1 cellular context compared by ENCODE assay signal in the genomic region with DNA sequence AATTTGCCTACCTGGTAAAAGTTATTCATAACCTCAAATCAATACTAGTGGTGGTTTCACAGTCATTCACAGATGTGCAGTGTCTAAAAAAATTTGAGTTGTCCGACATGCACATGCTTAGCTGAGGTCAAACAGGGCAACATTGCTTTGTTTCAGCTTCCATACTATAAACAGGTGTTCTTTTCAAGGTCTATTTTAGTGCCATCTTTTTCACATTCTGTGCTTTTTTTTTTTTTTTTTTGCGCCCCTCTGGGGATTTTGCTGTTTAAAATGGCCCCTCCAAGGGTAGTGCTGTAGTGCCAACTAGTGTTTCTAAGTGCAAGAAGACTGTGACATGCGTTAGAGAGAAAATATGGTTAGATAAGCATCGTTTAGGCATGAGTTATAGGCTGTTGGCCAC.
TF ChIP-seq lines count a peak whose summit lies in the region.

No MANE protein-coding gene starts in this region.

TF ChIP-seq in GM12878, 131 proteins besides CTCF, POLR2A, EP300 and RAD21 (continues in another document):
- TF ChIP-seq, protein P1, sequence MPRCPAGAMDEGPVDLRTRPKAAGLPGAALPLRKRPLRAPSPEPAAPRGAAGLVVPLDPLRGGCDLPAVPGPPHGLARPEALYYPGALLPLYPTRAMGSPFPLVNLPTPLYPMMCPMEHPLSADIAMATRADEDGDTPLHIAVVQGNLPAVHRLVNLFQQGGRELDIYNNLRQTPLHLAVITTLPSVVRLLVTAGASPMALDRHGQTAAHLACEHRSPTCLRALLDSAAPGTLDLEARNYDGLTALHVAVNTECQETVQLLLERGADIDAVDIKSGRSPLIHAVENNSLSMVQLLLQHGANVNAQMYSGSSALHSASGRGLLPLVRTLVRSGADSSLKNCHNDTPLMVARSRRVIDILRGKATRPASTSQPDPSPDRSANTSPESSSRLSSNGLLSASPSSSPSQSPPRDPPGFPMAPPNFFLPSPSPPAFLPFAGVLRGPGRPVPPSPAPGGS (IDR thresholded peaks at IDR 0.05; ENCODE audit: borderline replicate concordance, insufficient read depth, low read depth, low read length, poor library complexity, severe bottlenecking): no peak
- TF ChIP-seq LARP7 (IDR thresholded peaks at IDR 0.05) (no peak), ATF7 (IDR thresholded peaks at IDR 0.05; ENCODE audit: low read depth) (no peak), DPF2 (IDR thresholded peaks at IDR 0.05) (no peak), WRNIP1 (IDR thresholded peaks at IDR 0.05; ENCODE audit: borderline replicate concordance, low read depth, low read length) (no peak), CREB1 (IDR thresholded peaks at IDR 0.05; ENCODE audit: low read depth) (0 out of 2 replicates have a peak, but pooled peaks have one; percentile 9), MYC (IDR thresholded peaks at IDR 0.05; ENCODE audit: insufficient read depth, insufficient read length, insufficient replicate concordance, low read length, severe bottlenecking) (no peak), ZZZ3 (IDR thresholded peaks at IDR 0.05; ENCODE audit: control insufficient read depth, insufficient read length, low read depth) (no peak), HDAC6 (IDR thresholded peaks at IDR 0.05; ENCODE audit: unreplicated experiment) (no peak), IRF4 (IDR thresholded peaks at IDR 0.05; ENCODE audit: low read depth, low read length) (no peak), RELA (IDR thresholded peaks at IDR 0.05; ENCODE audit: borderline replicate concordance, partially characterized antibody) (no peak), NR2F1 (conservative IDR thresholded peaks at IDR 0.05) (no peak), TCF3 (IDR thresholded peaks at IDR 0.05; ENCODE audit: borderline replicate concordance, insufficient read depth, low read depth, low read length) (peak; percentile 61; the same call in 1 of the 2 replicates), SUPT20H (IDR thresholded peaks at IDR 0.05; ENCODE audit: borderline replicate concordance, control insufficient read depth, low read depth, low read length) (no peak), HCFC1 (IDR thresholded peaks at IDR 0.05; ENCODE audit: low read length) (no peak), HDGF (IDR thresholded peaks at IDR 0.05) (no peak), MEF2B (IDR thresholded peaks at IDR 0.05; ENCODE audit: partially characterized antibody, poor library complexity, severe bottlenecking) (peak; percentile 78), NR2C1 (IDR thresholded peaks at IDR 0.05) (no peak), SRF (IDR thresholded peaks at IDR 0.05; ENCODE audit: low read depth in 2 of 2, low read length in 2 of 2) (no peak), YY1 (IDR thresholded peaks at IDR 0.05; ENCODE audit: low read depth, low read length) (peak; percentile 54; the same call in 1 of the 2 replicates), SUZ12 (IDR thresholded peaks at IDR 0.05; ENCODE audit: unreplicated experiment) (no peak), ASH2L (IDR thresholded peaks at IDR 0.05; ENCODE audit: borderline replicate concordance, low read depth) (no peak), TARDBP (IDR thresholded peaks at IDR 0.05; ENCODE audit: borderline replicate concordance) (no peak), FOXK2 (IDR thresholded peaks at IDR 0.05) (no peak), SIN3A (IDR thresholded peaks at IDR 0.05; ENCODE audit: low read depth, low read length) (no peak), BMI1 (IDR thresholded peaks at IDR 0.05; ENCODE audit: borderline replicate concordance) (no peak), RAD51 (IDR thresholded peaks at IDR 0.05) (no peak)
- TF ChIP-seq, protein P2, sequence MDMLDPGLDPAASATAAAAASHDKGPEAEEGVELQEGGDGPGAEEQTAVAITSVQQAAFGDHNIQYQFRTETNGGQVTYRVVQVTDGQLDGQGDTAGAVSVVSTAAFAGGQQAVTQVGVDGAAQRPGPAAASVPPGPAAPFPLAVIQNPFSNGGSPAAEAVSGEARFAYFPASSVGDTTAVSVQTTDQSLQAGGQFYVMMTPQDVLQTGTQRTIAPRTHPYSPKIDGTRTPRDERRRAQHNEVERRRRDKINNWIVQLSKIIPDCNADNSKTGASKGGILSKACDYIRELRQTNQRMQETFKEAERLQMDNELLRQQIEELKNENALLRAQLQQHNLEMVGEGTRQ (IDR thresholded peaks at IDR 0.05; ENCODE audit: borderline replicate concordance, low read depth, low read length): no peak
- TF ChIP-seq, protein P3, sequence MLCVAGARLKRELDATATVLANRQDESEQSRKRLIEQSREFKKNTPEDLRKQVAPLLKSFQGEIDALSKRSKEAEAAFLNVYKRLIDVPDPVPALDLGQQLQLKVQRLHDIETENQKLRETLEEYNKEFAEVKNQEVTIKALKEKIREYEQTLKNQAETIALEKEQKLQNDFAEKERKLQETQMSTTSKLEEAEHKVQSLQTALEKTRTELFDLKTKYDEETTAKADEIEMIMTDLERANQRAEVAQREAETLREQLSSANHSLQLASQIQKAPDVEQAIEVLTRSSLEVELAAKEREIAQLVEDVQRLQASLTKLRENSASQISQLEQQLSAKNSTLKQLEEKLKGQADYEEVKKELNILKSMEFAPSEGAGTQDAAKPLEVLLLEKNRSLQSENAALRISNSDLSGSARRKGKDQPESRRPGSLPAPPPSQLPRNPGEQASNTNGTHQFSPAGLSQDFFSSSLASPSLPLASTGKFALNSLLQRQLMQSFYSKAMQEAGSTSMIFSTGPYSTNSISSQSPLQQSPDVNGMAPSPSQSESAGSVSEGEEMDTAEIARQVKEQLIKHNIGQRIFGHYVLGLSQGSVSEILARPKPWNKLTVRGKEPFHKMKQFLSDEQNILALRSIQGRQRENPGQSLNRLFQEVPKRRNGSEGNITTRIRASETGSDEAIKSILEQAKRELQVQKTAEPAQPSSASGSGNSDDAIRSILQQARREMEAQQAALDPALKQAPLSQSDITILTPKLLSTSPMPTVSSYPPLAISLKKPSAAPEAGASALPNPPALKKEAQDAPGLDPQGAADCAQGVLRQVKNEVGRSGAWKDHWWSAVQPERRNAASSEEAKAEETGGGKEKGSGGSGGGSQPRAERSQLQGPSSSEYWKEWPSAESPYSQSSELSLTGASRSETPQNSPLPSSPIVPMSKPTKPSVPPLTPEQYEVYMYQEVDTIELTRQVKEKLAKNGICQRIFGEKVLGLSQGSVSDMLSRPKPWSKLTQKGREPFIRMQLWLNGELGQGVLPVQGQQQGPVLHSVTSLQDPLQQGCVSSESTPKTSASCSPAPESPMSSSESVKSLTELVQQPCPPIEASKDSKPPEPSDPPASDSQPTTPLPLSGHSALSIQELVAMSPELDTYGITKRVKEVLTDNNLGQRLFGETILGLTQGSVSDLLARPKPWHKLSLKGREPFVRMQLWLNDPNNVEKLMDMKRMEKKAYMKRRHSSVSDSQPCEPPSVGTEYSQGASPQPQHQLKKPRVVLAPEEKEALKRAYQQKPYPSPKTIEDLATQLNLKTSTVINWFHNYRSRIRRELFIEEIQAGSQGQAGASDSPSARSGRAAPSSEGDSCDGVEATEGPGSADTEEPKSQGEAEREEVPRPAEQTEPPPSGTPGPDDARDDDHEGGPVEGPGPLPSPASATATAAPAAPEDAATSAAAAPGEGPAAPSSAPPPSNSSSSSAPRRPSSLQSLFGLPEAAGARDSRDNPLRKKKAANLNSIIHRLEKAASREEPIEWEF (IDR thresholded peaks at IDR 0.05; ENCODE audit: insufficient replicate concordance, low read depth, low read length): peak; percentile 68
- TF ChIP-seq, protein P4, sequence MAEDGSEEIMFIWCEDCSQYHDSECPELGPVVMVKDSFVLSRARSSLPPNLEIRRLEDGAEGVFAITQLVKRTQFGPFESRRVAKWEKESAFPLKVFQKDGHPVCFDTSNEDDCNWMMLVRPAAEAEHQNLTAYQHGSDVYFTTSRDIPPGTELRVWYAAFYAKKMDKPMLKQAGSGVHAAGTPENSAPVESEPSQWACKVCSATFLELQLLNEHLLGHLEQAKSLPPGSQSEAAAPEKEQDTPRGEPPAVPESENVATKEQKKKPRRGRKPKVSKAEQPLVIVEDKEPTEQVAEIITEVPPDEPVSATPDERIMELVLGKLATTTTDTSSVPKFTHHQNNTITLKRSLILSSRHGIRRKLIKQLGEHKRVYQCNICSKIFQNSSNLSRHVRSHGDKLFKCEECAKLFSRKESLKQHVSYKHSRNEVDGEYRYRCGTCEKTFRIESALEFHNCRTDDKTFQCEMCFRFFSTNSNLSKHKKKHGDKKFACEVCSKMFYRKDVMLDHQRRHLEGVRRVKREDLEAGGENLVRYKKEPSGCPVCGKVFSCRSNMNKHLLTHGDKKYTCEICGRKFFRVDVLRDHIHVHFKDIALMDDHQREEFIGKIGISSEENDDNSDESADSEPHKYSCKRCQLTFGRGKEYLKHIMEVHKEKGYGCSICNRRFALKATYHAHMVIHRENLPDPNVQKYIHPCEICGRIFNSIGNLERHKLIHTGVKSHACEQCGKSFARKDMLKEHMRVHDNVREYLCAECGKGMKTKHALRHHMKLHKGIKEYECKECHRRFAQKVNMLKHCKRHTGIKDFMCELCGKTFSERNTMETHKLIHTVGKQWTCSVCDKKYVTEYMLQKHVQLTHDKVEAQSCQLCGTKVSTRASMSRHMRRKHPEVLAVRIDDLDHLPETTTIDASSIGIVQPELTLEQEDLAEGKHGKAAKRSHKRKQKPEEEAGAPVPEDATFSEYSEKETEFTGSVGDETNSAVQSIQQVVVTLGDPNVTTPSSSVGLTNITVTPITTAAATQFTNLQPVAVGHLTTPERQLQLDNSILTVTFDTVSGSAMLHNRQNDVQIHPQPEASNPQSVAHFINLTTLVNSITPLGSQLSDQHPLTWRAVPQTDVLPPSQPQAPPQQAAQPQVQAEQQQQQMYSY (CRISPR knock-in tag; IDR thresholded peaks at IDR 0.05): no peak
- TF ChIP-seq, protein P5, sequence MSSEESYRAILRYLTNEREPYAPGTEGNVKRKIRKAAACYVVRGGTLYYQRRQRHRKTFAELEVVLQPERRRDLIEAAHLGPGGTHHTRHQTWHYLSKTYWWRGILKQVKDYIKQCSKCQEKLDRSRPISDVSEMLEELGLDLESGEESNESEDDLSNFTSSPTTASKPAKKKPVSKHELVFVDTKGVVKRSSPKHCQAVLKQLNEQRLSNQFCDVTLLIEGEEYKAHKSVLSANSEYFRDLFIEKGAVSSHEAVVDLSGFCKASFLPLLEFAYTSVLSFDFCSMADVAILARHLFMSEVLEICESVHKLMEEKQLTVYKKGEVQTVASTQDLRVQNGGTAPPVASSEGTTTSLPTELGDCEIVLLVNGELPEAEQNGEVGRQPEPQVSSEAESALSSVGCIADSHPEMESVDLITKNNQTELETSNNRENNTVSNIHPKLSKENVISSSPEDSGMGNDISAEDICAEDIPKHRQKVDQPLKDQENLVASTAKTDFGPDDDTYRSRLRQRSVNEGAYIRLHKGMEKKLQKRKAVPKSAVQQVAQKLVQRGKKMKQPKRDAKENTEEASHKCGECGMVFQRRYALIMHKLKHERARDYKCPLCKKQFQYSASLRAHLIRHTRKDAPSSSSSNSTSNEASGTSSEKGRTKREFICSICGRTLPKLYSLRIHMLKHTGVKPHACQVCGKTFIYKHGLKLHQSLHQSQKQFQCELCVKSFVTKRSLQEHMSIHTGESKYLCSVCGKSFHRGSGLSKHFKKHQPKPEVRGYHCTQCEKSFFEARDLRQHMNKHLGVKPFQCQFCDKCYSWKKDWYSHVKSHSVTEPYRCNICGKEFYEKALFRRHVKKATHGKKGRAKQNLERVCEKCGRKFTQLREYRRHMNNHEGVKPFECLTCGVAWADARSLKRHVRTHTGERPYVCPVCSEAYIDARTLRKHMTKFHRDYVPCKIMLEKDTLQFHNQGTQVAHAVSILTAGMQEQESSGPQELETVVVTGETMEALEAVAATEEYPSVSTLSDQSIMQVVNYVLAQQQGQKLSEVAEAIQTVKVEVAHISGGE (CRISPR knock-in tag; IDR thresholded peaks at IDR 0.05): no peak
- TF ChIP-seq, protein P6, sequence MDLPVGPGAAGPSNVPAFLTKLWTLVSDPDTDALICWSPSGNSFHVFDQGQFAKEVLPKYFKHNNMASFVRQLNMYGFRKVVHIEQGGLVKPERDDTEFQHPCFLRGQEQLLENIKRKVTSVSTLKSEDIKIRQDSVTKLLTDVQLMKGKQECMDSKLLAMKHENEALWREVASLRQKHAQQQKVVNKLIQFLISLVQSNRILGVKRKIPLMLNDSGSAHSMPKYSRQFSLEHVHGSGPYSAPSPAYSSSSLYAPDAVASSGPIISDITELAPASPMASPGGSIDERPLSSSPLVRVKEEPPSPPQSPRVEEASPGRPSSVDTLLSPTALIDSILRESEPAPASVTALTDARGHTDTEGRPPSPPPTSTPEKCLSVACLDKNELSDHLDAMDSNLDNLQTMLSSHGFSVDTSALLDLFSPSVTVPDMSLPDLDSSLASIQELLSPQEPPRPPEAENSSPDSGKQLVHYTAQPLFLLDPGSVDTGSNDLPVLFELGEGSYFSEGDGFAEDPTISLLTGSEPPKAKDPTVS (IDR thresholded peaks at IDR 0.05; ENCODE audit: low read depth, low read length): no peak
- TF ChIP-seq, protein P7, sequence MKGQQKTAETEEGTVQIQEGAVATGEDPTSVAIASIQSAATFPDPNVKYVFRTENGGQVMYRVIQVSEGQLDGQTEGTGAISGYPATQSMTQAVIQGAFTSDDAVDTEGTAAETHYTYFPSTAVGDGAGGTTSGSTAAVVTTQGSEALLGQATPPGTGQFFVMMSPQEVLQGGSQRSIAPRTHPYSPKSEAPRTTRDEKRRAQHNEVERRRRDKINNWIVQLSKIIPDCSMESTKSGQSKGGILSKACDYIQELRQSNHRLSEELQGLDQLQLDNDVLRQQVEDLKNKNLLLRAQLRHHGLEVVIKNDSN (IDR thresholded peaks at IDR 0.05; ENCODE audit: borderline replicate concordance, extremely low read length, insufficient read depth, low read depth, low read length): no peak
- TF ChIP-seq, protein P8, sequence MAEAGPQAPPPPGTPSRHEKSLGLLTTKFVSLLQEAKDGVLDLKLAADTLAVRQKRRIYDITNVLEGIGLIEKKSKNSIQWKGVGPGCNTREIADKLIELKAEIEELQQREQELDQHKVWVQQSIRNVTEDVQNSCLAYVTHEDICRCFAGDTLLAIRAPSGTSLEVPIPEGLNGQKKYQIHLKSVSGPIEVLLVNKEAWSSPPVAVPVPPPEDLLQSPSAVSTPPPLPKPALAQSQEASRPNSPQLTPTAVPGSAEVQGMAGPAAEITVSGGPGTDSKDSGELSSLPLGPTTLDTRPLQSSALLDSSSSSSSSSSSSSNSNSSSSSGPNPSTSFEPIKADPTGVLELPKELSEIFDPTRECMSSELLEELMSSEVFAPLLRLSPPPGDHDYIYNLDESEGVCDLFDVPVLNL (IDR thresholded peaks at IDR 0.05; ENCODE audit: low read depth, low read length): no peak
- TF ChIP-seq, protein P9, sequence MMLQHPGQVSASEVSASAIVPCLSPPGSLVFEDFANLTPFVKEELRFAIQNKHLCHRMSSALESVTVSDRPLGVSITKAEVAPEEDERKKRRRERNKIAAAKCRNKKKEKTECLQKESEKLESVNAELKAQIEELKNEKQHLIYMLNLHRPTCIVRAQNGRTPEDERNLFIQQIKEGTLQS (IDR thresholded peaks at IDR 0.05; ENCODE audit: borderline replicate concordance, extremely low read depth, low read depth, low read length): no peak
- TF ChIP-seq, protein P10, sequence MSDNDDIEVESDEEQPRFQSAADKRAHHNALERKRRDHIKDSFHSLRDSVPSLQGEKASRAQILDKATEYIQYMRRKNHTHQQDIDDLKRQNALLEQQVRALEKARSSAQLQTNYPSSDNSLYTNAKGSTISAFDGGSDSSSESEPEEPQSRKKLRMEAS (IDR thresholded peaks at IDR 0.05; ENCODE audit: low read depth, low read length): no peak
- TF ChIP-seq, protein P11, sequence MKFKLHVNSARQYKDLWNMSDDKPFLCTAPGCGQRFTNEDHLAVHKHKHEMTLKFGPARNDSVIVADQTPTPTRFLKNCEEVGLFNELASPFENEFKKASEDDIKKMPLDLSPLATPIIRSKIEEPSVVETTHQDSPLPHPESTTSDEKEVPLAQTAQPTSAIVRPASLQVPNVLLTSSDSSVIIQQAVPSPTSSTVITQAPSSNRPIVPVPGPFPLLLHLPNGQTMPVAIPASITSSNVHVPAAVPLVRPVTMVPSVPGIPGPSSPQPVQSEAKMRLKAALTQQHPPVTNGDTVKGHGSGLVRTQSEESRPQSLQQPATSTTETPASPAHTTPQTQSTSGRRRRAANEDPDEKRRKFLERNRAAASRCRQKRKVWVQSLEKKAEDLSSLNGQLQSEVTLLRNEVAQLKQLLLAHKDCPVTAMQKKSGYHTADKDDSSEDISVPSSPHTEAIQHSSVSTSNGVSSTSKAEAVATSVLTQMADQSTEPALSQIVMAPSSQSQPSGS (IDR thresholded peaks at IDR 0.05; ENCODE audit: low read length): peak; percentile 48; the same call in 1 of the 2 replicates
